ENCODE assay signal across 1 cellular context in the genomic region with DNA sequence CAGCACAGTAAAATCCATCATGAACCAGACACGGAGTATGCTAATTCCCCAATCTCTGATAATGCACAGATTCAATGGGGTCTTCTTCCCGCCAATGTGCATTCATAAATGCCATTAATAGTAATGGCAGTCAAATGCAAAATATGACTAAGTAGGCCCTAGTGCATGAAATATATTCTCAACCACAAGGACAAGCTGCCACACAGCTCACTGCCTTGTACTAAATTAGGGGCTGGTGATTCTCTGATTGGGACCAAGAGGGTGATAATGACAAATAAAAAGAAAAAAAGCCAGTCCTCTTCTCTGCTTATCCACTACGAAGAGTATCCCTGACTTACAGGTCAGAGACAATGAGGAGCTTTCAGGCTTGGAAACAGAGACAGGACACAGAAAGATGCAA.
TF ChIP-seq lines count a peak whose summit lies in the region.

No MANE protein-coding gene starts in this region.

TF ChIP-seq in GM12878, 131 proteins besides CTCF, POLR2A, EP300 and RAD21:
- TF ChIP-seq MEF2B (IDR thresholded peaks at IDR 0.05; ENCODE audit: partially characterized antibody, poor library complexity, severe bottlenecking) (peak; percentile 31), SMARCA5 (IDR thresholded peaks at IDR 0.05) (no peak), RUNX3 (IDR thresholded peaks at IDR 0.05; ENCODE audit: low read length) (peak; percentile 57), POU2F2 (IDR thresholded peaks at IDR 0.05; ENCODE audit: borderline replicate concordance, low read depth, low read length) (peak; percentile 48; the same call in 1 of the 3 replicates), IKZF1 (conservative IDR thresholded peaks at IDR 0.05) (0 out of 2 replicates have a peak, but pooled peaks have one; percentile 7)
- TF ChIP-seq, protein P1, sequence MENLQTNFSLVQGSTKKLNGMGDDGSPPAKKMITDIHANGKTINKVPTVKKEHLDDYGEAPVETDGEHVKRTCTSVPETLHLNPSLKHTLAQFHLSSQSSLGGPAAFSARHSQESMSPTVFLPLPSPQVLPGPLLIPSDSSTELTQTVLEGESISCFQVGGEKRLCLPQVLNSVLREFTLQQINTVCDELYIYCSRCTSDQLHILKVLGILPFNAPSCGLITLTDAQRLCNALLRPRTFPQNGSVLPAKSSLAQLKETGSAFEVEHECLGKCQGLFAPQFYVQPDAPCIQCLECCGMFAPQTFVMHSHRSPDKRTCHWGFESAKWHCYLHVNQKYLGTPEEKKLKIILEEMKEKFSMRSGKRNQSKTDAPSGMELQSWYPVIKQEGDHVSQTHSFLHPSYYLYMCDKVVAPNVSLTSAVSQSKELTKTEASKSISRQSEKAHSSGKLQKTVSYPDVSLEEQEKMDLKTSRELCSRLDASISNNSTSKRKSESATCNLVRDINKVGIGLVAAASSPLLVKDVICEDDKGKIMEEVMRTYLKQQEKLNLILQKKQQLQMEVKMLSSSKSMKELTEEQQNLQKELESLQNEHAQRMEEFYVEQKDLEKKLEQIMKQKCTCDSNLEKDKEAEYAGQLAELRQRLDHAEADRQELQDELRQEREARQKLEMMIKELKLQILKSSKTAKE (IDR thresholded peaks at IDR 0.05; ENCODE audit: low read depth, poor library complexity, severe bottlenecking), result no peak
